23 cellular contexts compared by ENCODE assay signal in the genomic region with DNA sequence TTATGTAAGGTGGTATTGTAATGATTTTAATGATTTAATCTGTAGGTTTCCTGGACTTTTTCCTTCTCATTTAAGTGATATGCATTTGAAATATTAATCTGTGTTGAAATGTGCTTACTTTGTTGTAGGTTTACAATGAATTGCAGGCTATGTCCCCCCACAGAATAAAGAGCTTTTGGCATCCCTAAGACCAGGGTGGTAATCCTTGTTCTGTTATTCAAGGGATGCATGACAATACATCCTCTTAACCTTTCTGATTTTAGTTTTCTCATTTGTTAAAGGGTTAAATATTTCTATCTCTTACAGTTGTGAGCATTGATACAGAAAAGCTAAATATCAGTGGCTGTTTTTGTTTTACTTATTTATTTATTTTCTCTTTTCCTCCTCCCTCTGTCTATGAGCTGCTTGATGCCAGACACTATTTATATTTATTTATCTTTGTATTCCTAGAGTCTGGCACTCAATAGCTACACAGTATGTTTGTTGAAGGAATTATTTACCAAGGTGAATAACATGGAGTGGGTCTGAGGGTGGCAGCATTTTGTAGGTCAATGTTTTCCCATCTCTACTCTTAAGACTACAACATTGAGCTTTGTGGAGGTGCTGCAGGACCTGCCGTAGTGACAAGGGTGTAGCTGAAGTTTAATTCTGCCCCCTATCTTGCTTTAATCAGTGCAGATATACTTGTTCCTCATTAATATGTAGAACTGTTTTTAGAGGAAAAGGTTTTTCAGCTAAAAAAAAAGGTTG. TPM values are rescaled to one million over a fixed set of nuclear protein-coding genes. Genes with fewer than 3 reads are reported as not detected.
"Had no signal": no experiment of that assay in that cellular context is flagged by ENCODE, and none has a peak within 500 bp of the region (broad histone marks: within the 10 kb centered on the region; RNA-seq: fewer than 3 reads in every experiment).

No MANE protein-coding gene starts in this region.

- DNase-seq: effector memory CD8-positive, alpha-beta T cell; esophagus squamous epithelium; foreskin fibroblast; glutamatergic neuron; immature natural killer cell; left cardiac atrium; left ventricle myocardium inferior; lower lobe of right lung; natural killer cell; nucleus accumbens; ovary; sigmoid colon; stimulated activated CD4-positive, alpha-beta T cell treated with anti-CD3 and anti-CD28 coated beads, Interleukin-2, amount 100 ng/mL, for 24 hours; stimulated activated CD4-positive, alpha-beta T cell treated with anti-CD3 and anti-CD28 coated beads, Interleukin-4, amount 100 ng/mL, for 4 hours; stimulated activated naive B cell treated with anti-CD40 and anti-IgM and Interleukin-4, amounts not matched to agents 10 μg/mL and 1 μg/mL and 100 μg/mL, for 72 hours; stimulated activated naive CD8-positive, alpha-beta T cell treated with anti-CD3 and anti-CD28 coated beads, Interleukin-15, amount 100 ng/mL, for 72 hours; testis; upper lobe of right lung had no signal

- H3K27ac ChIP-seq: esophagus squamous epithelium, gastroesophageal sphincter, left ventricle myocardium inferior, lower lobe of right lung, ovary, right atrium auricular region, sigmoid colon, skin epidermis, testis, tibial nerve, upper lobe of right lung, vagina had no signal

- H3K4me1 ChIP-seq: esophagus squamous epithelium, gastroesophageal sphincter, left ventricle myocardium inferior, lower lobe of right lung, right atrium auricular region, sigmoid colon, testis, tibial nerve, upper lobe of right lung, vagina had no signal

- H3K27me3 ChIP-seq: esophagus squamous epithelium, gastroesophageal sphincter, ovary, right atrium auricular region, sigmoid colon, testis, tibial nerve, upper lobe of right lung, vagina had no signal

- H3K9me3 ChIP-seq: esophagus squamous epithelium, gastroesophageal sphincter, left ventricle myocardium inferior, lower lobe of right lung, ovary, right atrium auricular region, sigmoid colon, testis, tibial nerve, upper lobe of right lung, vagina had no signal

- ATAC-seq: effector memory CD8-positive, alpha-beta T cell; gastroesophageal sphincter; left cardiac atrium; lower lobe of right lung; natural killer cell; stimulated activated naive B cell treated with anti-CD40 and anti-IgM and Interleukin-4, amounts not matched to agents 10 μg/mL and 1 μg/mL and 100 μg/mL, for 72 hours; stimulated activated naive CD8-positive, alpha-beta T cell treated with anti-CD3 and anti-CD28 coated beads, Interleukin-15, amount 100 ng/mL, for 72 hours; upper lobe of right lung had no signal

- H3K36me3 ChIP-seq: esophagus squamous epithelium, gastroesophageal sphincter, left ventricle myocardium inferior, lower lobe of right lung, ovary, right atrium auricular region, sigmoid colon, tibial nerve, upper lobe of right lung, vagina had no signal

- H3K4me3 ChIP-seq: esophagus squamous epithelium, gastroesophageal sphincter, left ventricle myocardium inferior, lower lobe of right lung, ovary, right atrium auricular region, sigmoid colon, skin epidermis, testis, tibial nerve, upper lobe of right lung, vagina had no signal

RNA-seq across cellular contexts. Expression of a gene that starts 19.9 kb away (rescaled TPM):
- total RNA-seq: natural killer cell had no signal
- polyA plus RNA-seq: immature natural killer cell had no signal
